Comparison of ENCODE assay signal across 1 cellular context in genomic region chr19:2317300-2317699, GRCh38.
A peak's percentile ranks its signal among the peaks of the same experiment; 100 is the strongest.
TF ChIP-seq lines count a peak whose summit lies in the region.

No MANE protein-coding gene starts in this region.

TF ChIP-seq in HepG2, 621 proteins besides CTCF, POLR2A, EP300 and RAD21:
- TF ChIP-seq ZFP1 (CRISPR knock-in tag; IDR thresholded peaks at IDR 0.05) (no peak), RBM39 (IDR thresholded peaks at IDR 0.05; ENCODE audit: low read depth, low read length, poor library complexity, severe bottlenecking) (no peak), ZNF768 (CRISPR knock-in tag; IDR thresholded peaks at IDR 0.05) (peak; percentile 98), ZMYM3 (CRISPR knock-in tag; IDR thresholded peaks at IDR 0.05) (peak; percentile 73)
TF ChIP-seq in HepG2: peak in this region for 2.
